22 cellular contexts compared by ENCODE assay signal in genomic region chr11:22479986-22480740, GRCh38.
"Had no signal": no experiment of that assay in that cellular context is flagged by ENCODE, and none has a peak within 500 bp of the region (broad histone marks: within the 10 kb centered on the region; RNA-seq: fewer than 3 reads in every experiment).

No MANE protein-coding gene starts in this region.

- H3K27ac Mint-ChIP-seq: naive thymus-derived CD4-positive, alpha-beta T cell; progenitor cell of endocrine pancreas; stimulated activated effector memory CD8-positive, alpha-beta T cell treated with anti-CD3 and anti-CD28 coated beads, Interleukin-12 subunit alpha, Interleukin-12 subunit beta, amount 100 ng/mL, for 72 hours had no signal

- H3K9me3 ChIP-seq: neutrophil, ovary, suprapubic skin, thyroid gland, upper lobe of left lung, uterus had no signal

- H3K27me3 Mint-ChIP-seq: progenitor cell of endocrine pancreas had no signal

- H3K9me3 Mint-ChIP-seq: naive thymus-derived CD4-positive, alpha-beta T cell; stimulated activated effector memory CD8-positive, alpha-beta T cell treated with anti-CD3 and anti-CD28 coated beads, Interleukin-12 subunit alpha, Interleukin-12 subunit beta, amount 100 ng/mL, for 72 hours had no signal

- H3K4me1 ChIP-seq: suprapubic skin, thyroid gland, upper lobe of left lung, uterus had no signal

- H3K4me2 ChIP-seq: smooth muscle cell had no signal

- H3K4me3 ChIP-seq: coronary artery, dorsolateral prefrontal cortex, ovary, smooth muscle cell, suprapubic skin, thyroid gland, upper lobe of left lung, uterus had no signal

- H3K27me3 ChIP-seq: dorsolateral prefrontal cortex, foreskin keratinocyte, neutrophil, ovary, suprapubic skin, thyroid gland, upper lobe of left lung, uterus had no signal

- ATAC-seq: esophagus mucosa; foreskin keratinocyte; left colon; left ventricle myocardium superior; naive thymus-derived CD4-positive, alpha-beta T cell; right cardiac atrium; stimulated activated effector memory CD8-positive, alpha-beta T cell treated with anti-CD3 and anti-CD28 coated beads, Interleukin-12 subunit alpha, Interleukin-12 subunit beta, amount 100 ng/mL, for 72 hours; stimulated activated naive CD8-positive, alpha-beta T cell treated with anti-CD3 and anti-CD28 coated beads, Interleukin-15, Interleukin-2, amounts not matched to agents 100 U/mL and 50 U/mL, for 24 hours had no signal

- H3K36me3 ChIP-seq: neutrophil, ovary, suprapubic skin, thyroid gland, upper lobe of left lung, uterus had no signal

- H3K36me3 Mint-ChIP-seq: naive thymus-derived CD4-positive, alpha-beta T cell; stimulated activated effector memory CD8-positive, alpha-beta T cell treated with anti-CD3 and anti-CD28 coated beads, Interleukin-12 subunit alpha, Interleukin-12 subunit beta, amount 100 ng/mL, for 72 hours had no signal

- H3K27ac ChIP-seq: coronary artery, dorsolateral prefrontal cortex, foreskin keratinocyte, neutrophil, ovary, suprapubic skin, thyroid gland, upper lobe of left lung, uterus had no signal

- H3K4me1 Mint-ChIP-seq: naive thymus-derived CD4-positive, alpha-beta T cell; stimulated activated effector memory CD8-positive, alpha-beta T cell treated with anti-CD3 and anti-CD28 coated beads, Interleukin-12 subunit alpha, Interleukin-12 subunit beta, amount 100 ng/mL, for 72 hours had no signal

- DNase-seq: dorsolateral prefrontal cortex; effector CD8-positive, alpha-beta T cell; foreskin keratinocyte; left colon; left ventricle myocardium superior; mesendoderm; naive thymus-derived CD4-positive, alpha-beta T cell; ovary; right cardiac atrium; stimulated activated CD4-positive, alpha-beta T cell treated with anti-CD3 and anti-CD28 coated beads, Interleukin-2, amount 100 ng/mL, for 48 hours; stimulated activated naive CD8-positive, alpha-beta T cell treated with anti-CD3 and anti-CD28 coated beads, Interleukin-15, Interleukin-2, amounts not matched to agents 100 U/mL and 50 U/mL, for 24 hours; thyroid gland; upper lobe of left lung; uterus had no signal

- FAIRE-seq: endometrium had no signal

- H3K4me3 Mint-ChIP-seq: naive thymus-derived CD4-positive, alpha-beta T cell; stimulated activated effector memory CD8-positive, alpha-beta T cell treated with anti-CD3 and anti-CD28 coated beads, Interleukin-12 subunit alpha, Interleukin-12 subunit beta, amount 100 ng/mL, for 72 hours had no signal
